ENCODE assay signal across 39 cellular contexts in the genomic region with DNA sequence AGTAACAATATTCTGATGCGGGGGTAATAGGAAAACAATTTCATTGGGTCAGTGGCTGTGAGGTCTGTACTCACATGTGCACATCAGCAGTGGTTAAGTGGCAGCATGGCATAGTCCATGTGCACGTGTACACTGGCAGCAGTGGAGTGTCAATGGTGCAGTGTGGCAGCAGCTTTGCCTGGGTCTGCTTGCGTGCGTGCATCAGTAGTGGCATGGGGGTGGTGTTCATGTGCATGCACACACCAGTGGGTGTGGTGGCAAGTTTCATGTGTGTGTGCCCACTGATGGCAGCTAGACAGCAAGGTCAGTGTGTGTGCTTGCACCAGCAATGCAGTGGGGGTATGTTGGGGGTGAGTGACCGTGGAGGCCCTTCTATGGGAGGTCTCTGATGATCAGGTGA.
"Had no signal": no experiment of that assay in that cellular context is flagged by ENCODE, and none has a peak within 500 bp of the region (broad histone marks: within the 10 kb centered on the region; RNA-seq: fewer than 3 reads in every experiment).

No MANE protein-coding gene starts in this region.

- ATAC-seq: activated CD8-positive, alpha-beta T cell treated with anti-CD3 and anti-CD28 coated beads for 36 hours; activated naive CD4-positive, alpha-beta T cell treated with anti-CD3 and anti-CD28 coated beads, Interleukin-2, amount 50 U/mL, for 72 hours; activated T-cell treated with anti-CD3 and anti-CD28 coated beads, Interleukin-2, amount 50 U/mL, for 4 hours; activated T-cell treated with anti-CD3 and anti-CD28 coated beads, Interleukin-2, amount 50 U/mL, for 72 hours; activated T-helper 17 cell treated with anti-CD3 and anti-CD28 coated beads, Interleukin-2, amount 50 U/mL, for 72 hours; body of pancreas had no signal

- H3K4me1 Mint-ChIP-seq: activated B cell treated with CpG ODN at 0.5 μM for 24 hours; activated CD4-positive, alpha-beta T cell treated with anti-CD3 and anti-CD28 coated beads, Interleukin-2, amount 10 ng/mL, durations not matched to agents 24 days and 14 days; activated naive CD8-positive, alpha-beta T cell treated with anti-CD3 and anti-CD28 coated beads for 36 hours; activated T-helper 17 cell treated with anti-CD3 and anti-CD28 coated beads, Interleukin-2, amount 50 U/mL, for 72 hours; central memory CD8-positive, alpha-beta T cell had no signal

- H3K36me3 Mint-ChIP-seq: activated CD4-positive, alpha-beta memory T cell treated with anti-CD3 and anti-CD28 coated beads for 36 hours; activated naive CD4-positive, alpha-beta T cell treated with anti-CD3 and anti-CD28 coated beads, Interleukin-2, amount 50 U/mL, for 72 hours; activated naive CD8-positive, alpha-beta T cell treated with anti-CD3 and anti-CD28 coated beads for 36 hours had no signal

- H3K36me3 ChIP-seq: adrenal gland, brain microvascular endothelial cell, breast epithelium, cardiac muscle cell had no signal

- H3K27me3 Mint-ChIP-seq: activated B cell treated with CpG ODN at 0.5 μM for 24 hours; activated CD4-positive, alpha-beta memory T cell treated with anti-CD3 and anti-CD28 coated beads for 36 hours; activated CD4-positive, alpha-beta T cell treated with anti-CD3 and anti-CD28 coated beads, Interleukin-2, amount 10 ng/mL, durations not matched to agents 24 days and 14 days; activated CD8-positive, alpha-beta T cell treated with anti-CD3 and anti-CD28 coated beads for 36 hours; activated naive CD8-positive, alpha-beta T cell treated with anti-CD3 and anti-CD28 coated beads for 36 hours; activated T-helper 17 cell treated with anti-CD3 and anti-CD28 coated beads, Interleukin-2, amount 50 U/mL, for 72 hours; central memory CD8-positive, alpha-beta T cell had no signal

- H3K27me3 ChIP-seq: body of pancreas, brain microvascular endothelial cell, cardiac muscle cell had no signal

- H3K27ac Mint-ChIP-seq: activated B cell treated with CpG ODN at 0.5 μM for 24 hours; activated CD4-positive, alpha-beta memory T cell treated with anti-CD3 and anti-CD28 coated beads for 36 hours; activated CD4-positive, alpha-beta T cell treated with anti-CD3 and anti-CD28 coated beads, Interleukin-2, amount 10 ng/mL, durations not matched to agents 24 days and 14 days; activated CD8-positive, alpha-beta T cell treated with anti-CD3 and anti-CD28 coated beads for 36 hours; activated naive CD4-positive, alpha-beta T cell treated with anti-CD3 and anti-CD28 coated beads for 36 hours; activated naive CD4-positive, alpha-beta T cell treated with anti-CD3 and anti-CD28 coated beads, Interleukin-2, amount 50 U/mL, for 72 hours; activated naive CD8-positive, alpha-beta T cell treated with anti-CD3 and anti-CD28 coated beads for 36 hours; activated T-cell treated with anti-CD3 and anti-CD28 coated beads, Interleukin-2, amount 50 U/mL, for 72 hours; activated T-helper 1 cell treated with anti-CD3 and anti-CD28 coated beads, Interleukin-12 subunit alpha, Interleukin-12 subunit beta, Interleukin-2, Interleukin-4 antibody, amounts not matched to agents 30 ng/mL and 10 ng/mL and 1 ng/mL, durations not matched to agents 14 hours and 24 hours and 36 hours; activated T-helper 17 cell treated with anti-CD3 and anti-CD28 coated beads, Interleukin-2, amount 50 U/mL, for 72 hours; T-helper 1 cell treated with Interleukin-12 subunit alpha and Interleukin-12 subunit beta and Interleukin-4 antibody, amounts not matched to agents 30 μg/mL and 1 μg/mL, for 36 hours; T-helper 2 cell treated with Interferon-gamma antibody and Interleukin-4, amounts not matched to agents 5 μg/mL and 100 μg/mL, for 36 hours had no signal

- FAIRE-seq: TTC549 had no signal

- H3K27ac ChIP-seq: adrenal gland, body of pancreas, brain microvascular endothelial cell, breast epithelium, cardiac muscle cell, VCaP had no signal

- H3K9me3 ChIP-seq: adrenal gland, body of pancreas had no signal

- H3K4me3 Mint-ChIP-seq: activated B cell treated with CpG ODN at 0.5 μM for 24 hours; activated CD4-positive, alpha-beta memory T cell treated with anti-CD3 and anti-CD28 coated beads for 36 hours; activated CD4-positive, alpha-beta T cell treated with anti-CD3 and anti-CD28 coated beads, Interleukin-2, amount 10 ng/mL, durations not matched to agents 24 days and 14 days; activated CD8-positive, alpha-beta T cell treated with anti-CD3 and anti-CD28 coated beads for 36 hours; activated naive CD4-positive, alpha-beta T cell treated with anti-CD3 and anti-CD28 coated beads for 36 hours; activated naive CD8-positive, alpha-beta T cell treated with anti-CD3 and anti-CD28 coated beads for 36 hours; activated T-cell treated with anti-CD3 and anti-CD28 coated beads, Interleukin-2, amount 50 U/mL, for 4 hours; activated T-cell treated with anti-CD3 and anti-CD28 coated beads, Interleukin-2, amount 50 U/mL, for 72 hours; activated T-helper 1 cell treated with anti-CD3 and anti-CD28 coated beads, Interleukin-12 subunit alpha, Interleukin-12 subunit beta, Interleukin-2, Interleukin-4 antibody, amounts not matched to agents 30 ng/mL and 10 ng/mL and 1 ng/mL, durations not matched to agents 14 hours and 24 hours and 36 hours; activated T-helper 17 cell treated with anti-CD3 and anti-CD28 coated beads, Interleukin-2, amount 50 U/mL, for 72 hours; central memory CD8-positive, alpha-beta T cell; T-helper 1 cell treated with Interleukin-12 subunit alpha and Interleukin-12 subunit beta and Interleukin-4 antibody, amounts not matched to agents 30 μg/mL and 1 μg/mL, for 36 hours; T-helper 2 cell treated with Interferon-gamma antibody and Interleukin-4, amounts not matched to agents 5 μg/mL and 100 μg/mL, for 36 hours had no signal

- H3K4me1 ChIP-seq: adrenal gland, body of pancreas, breast epithelium had no signal

- H3K9me3 Mint-ChIP-seq: activated CD4-positive, alpha-beta T cell treated with anti-CD3 and anti-CD28 coated beads, Interleukin-2, amount 10 ng/mL, durations not matched to agents 24 days and 14 days; activated CD8-positive, alpha-beta T cell treated with anti-CD3 and anti-CD28 coated beads for 36 hours; activated naive CD4-positive, alpha-beta T cell treated with anti-CD3 and anti-CD28 coated beads for 36 hours; activated naive CD8-positive, alpha-beta T cell treated with anti-CD3 and anti-CD28 coated beads for 36 hours; activated T-helper 1 cell treated with anti-CD3 and anti-CD28 coated beads, Interleukin-12 subunit alpha, Interleukin-12 subunit beta, Interleukin-2, Interleukin-4 antibody, amounts not matched to agents 30 ng/mL and 10 ng/mL and 1 ng/mL, durations not matched to agents 14 hours and 24 hours and 36 hours; activated T-helper 17 cell treated with anti-CD3 and anti-CD28 coated beads, Interleukin-2, amount 50 U/mL, for 72 hours; central memory CD8-positive, alpha-beta T cell; T-helper 1 cell treated with Interleukin-12 subunit alpha and Interleukin-12 subunit beta and Interleukin-4 antibody, amounts not matched to agents 30 μg/mL and 1 μg/mL, for 36 hours had no signal

- H3K4me3 ChIP-seq: adrenal gland, body of pancreas, breast epithelium, cardiac muscle cell had no signal

- DNase-seq: activated B cell treated with CpG ODN at 0.5 μM for 24 hours; activated CD4-positive, alpha-beta memory T cell treated with anti-CD3 and anti-CD28 coated beads for 36 hours; activated CD4-positive, alpha-beta T cell treated with anti-CD3 and anti-CD28 coated beads for 4 hours; activated CD4-positive, alpha-beta T cell treated with anti-CD3 and anti-CD28 coated beads, Interleukin-2, amount 10 ng/mL, durations not matched to agents 24 days and 14 days; activated CD4-positive, alpha-beta T cell treated with anti-CD3 and anti-CD28 coated beads, Interleukin-2, amount 50 U/mL, for 1 hour; activated CD4-positive, alpha-beta T cell treated with anti-CD3 and anti-CD28 coated beads, Interleukin-2, amount 50 U/mL, for 4 hours; activated CD4-positive, CD25-positive, alpha-beta regulatory T cell treated with anti-CD3 and anti-CD28 coated beads, Interleukin-2, amount 50 U/mL, for 72 hours; activated CD8-positive, alpha-beta memory T cell treated with anti-CD3 and anti-CD28 coated beads, Interleukin-2, amount 50 U/mL, for 4 hours; activated CD8-positive, alpha-beta T cell treated with anti-CD3 and anti-CD28 coated beads for 36 hours; activated effector memory CD4-positive, alpha-beta T cell treated with anti-CD3 and anti-CD28 coated beads, Interleukin-2, amount 50 U/mL, for 16 hours; activated gamma-delta T cell treated with Interleukin-2 at 50 U/mL for 16 hours; activated naive CD4-positive, alpha-beta T cell; activated naive CD4-positive, alpha-beta T cell treated with anti-CD3 and anti-CD28 coated beads for 36 hours; activated naive CD4-positive, alpha-beta T cell treated with anti-CD3 and anti-CD28 coated beads, Interleukin-2, amount 50 U/mL, for 16 hours; activated naive CD8-positive, alpha-beta T cell treated with anti-CD3 and anti-CD28 coated beads for 36 hours; activated T-cell treated with anti-CD3 and anti-CD28 coated beads for 4 hours; activated T-cell treated with anti-CD3 and anti-CD28 coated beads, Interleukin-2, amount 50 U/mL, for 1 hour; activated T-cell treated with anti-CD3 and anti-CD28 coated beads, Interleukin-2, amount 50 U/mL, for 4 hours; activated T-cell treated with anti-CD3 and anti-CD28 coated beads, Interleukin-2, amount 50 U/mL, for 72 hours; adrenal gland; amniotic stem cell; aorta; body of pancreas; brain microvascular endothelial cell; caudate nucleus; SW 1271; T-helper 1 cell; T-helper 2 cell; T-helper 9 cell had no signal
